Comparison of ENCODE assay signal across 9 cellular contexts in the genomic region with DNA sequence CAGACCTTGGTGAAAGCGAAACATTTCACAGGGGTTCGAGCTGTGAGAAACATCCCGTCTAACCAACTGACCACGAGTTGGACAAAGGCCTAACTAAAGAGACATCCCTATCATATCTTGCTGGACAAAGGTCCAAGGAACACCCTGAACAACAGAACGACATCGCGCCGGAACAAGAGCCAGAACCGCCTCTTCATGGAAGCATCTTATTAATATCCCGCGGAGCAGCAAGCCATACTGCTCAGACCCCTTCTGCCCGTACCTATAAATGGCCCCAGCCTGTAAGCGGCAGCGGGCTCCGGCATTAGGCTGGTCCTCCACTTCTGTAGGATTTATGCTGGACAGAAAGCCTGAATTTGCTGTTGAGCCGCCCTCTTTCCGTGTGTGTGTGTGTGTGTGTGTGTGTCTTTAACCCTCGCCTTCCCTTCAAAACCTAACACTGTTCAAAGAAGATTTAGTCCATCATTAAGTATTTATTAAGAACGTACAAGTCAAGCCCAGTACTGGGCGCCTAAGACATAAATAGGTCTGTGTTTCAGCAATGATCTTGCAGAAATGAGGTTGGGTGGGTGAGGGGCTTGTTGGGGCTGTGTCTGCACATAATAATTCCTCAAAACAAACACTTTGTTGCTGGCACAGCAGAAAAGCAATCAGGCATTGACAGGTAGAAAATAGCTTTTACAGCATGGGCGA. TPM values are rescaled to one million over a fixed set of nuclear protein-coding genes. Genes with fewer than 3 reads are reported as not detected.
DNase-seq lines count a peak whose midpoint lies in the region; FAIRE-seq and TF ChIP-seq lines count a peak whose summit lies in the region.
"Had no signal": no experiment of that assay in that cellular context is flagged by ENCODE, and none has a peak within 500 bp of the region (broad histone marks: within the 10 kb centered on the region; RNA-seq: fewer than 3 reads in every experiment).

No MANE protein-coding gene starts in this region.

- FAIRE-seq in HTR-8/SVneo (lab: Jason Lieb, UNC), result no peak

- H3K27ac Mint-ChIP-seq in T-helper 2 cell treated with Interferon-gamma antibody and Interleukin-4, amounts not matched to agents 5 μg/mL and 100 μg/mL, for 36 hours, result no peak overlapping the region

- 12% methylated on average over 21 of the region's 21 CpGs for WGBS in smooth muscle cell (ENCODE audit: low lambda C conversion rate)

- H3K4me1 ChIP-seq in smooth muscle cell (ENCODE audit: low read depth), result no peaks in the 10 kb centered on the region

- H3K9me3 Mint-ChIP-seq in T-helper 2 cell treated with Interferon-gamma antibody and Interleukin-4, amounts not matched to agents 5 μg/mL and 100 μg/mL, for 36 hours, result no peaks in the 10 kb centered on the region

- H3K36me3 Mint-ChIP-seq in T-helper 2 cell treated with Interferon-gamma antibody and Interleukin-4, amounts not matched to agents 5 μg/mL and 100 μg/mL, for 36 hours (ENCODE audit: low read depth), result no peaks in the 10 kb centered on the region

- H2AFZ ChIP-seq in smooth muscle cell (ENCODE audit: low read depth), result peak overlapping the region; percentile 95

- H3K4me3 ChIP-seq in foreskin fibroblast (ENCODE audit: low read depth in 1 of 2, low read length in 2 of 2) (peak overlapping the region; percentile 57 to 82), smooth muscle cell (peak overlapping the region; percentile 68)

- H3K4me1 Mint-ChIP-seq in T-helper 2 cell treated with Interferon-gamma antibody and Interleukin-4, amounts not matched to agents 5 μg/mL and 100 μg/mL, for 36 hours (ENCODE audit: low read depth), result peaks cover 3% of the 10 kb centered on the region

- H3K27me3 Mint-ChIP-seq in T-helper 2 cell treated with Interferon-gamma antibody and Interleukin-4, amounts not matched to agents 5 μg/mL and 100 μg/mL, for 36 hours (ENCODE audit: low read depth), result peaks cover 50% of the 10 kb centered on the region

- H3K27me3 ChIP-seq in smooth muscle cell (ENCODE audit: low read depth), result no peaks in the 10 kb centered on the region

- H3K9ac ChIP-seq in smooth muscle cell (ENCODE audit: low read depth), result peak overlapping the region; percentile 17

- H3K79me2 ChIP-seq in smooth muscle cell (ENCODE audit: low read depth), result peaks cover 46% of the 10 kb centered on the region

- H4K20me1 ChIP-seq in smooth muscle cell (ENCODE audit: low read depth), result no peaks in the 10 kb centered on the region

- peak overlapping the region; percentile 24 for H3K27ac ChIP-seq in smooth muscle cell (ENCODE audit: low read depth)

- no peaks in the 10 kb centered on the region for H3K36me3 ChIP-seq in smooth muscle cell (ENCODE audit: low read depth)

- no peak for TF ChIP-seq CTCF in foreskin fibroblast (IDR thresholded peaks at IDR 0.05; ENCODE audit: low read depth, low read length)
- TF ChIP-seq CTCF in smooth muscle cell (IDR thresholded peaks at IDR 0.05; ENCODE audit: borderline replicate concordance, insufficient read depth, poor library complexity, severe bottlenecking), result no peak

- peak overlapping the region; percentile 86 for H3K4me2 ChIP-seq in smooth muscle cell

- no peaks in the 10 kb centered on the region for H3K9me3 ChIP-seq in smooth muscle cell (replicated peaks; ENCODE audit: low read depth)

- peak overlapping the region; percentile 72 for H3K4me3 Mint-ChIP-seq in T-helper 2 cell treated with Interferon-gamma antibody and Interleukin-4, amounts not matched to agents 5 μg/mL and 100 μg/mL, for 36 hours

- DNase-seq in DMS 273 (lab: John Stamatoyannopoulos, UW; ENCODE audit: unreplicated experiment), result peak; percentile 33
- no peak for DNase-seq in DMS 273 treated with DMSO at 0.1 percent for 48 hours (lab: John Stamatoyannopoulos, UW)
- no peak for DNase-seq in T-helper 2 cell treated with Interferon-gamma antibody and Interleukin-4, amounts not matched to agents 5 μg/mL and 100 μg/mL, for 36 hours (ENCODE audit: low spot score)
- DNase-seq in foreskin fibroblast, result no peak
- no peak for DNase-seq in smooth muscle cell (lab: John Stamatoyannopoulos, UW; ENCODE audit: unreplicated experiment)
- DNase-seq in HTR-8/SVneo (ENCODE audit: insufficient read length, low spot score), result no peak
- no peak for DNase-seq in NCI-H2196 (lab: John Stamatoyannopoulos, UW; ENCODE audit: unreplicated experiment)
- DNase-seq in NCI-H2171 treated with DMSO at 0.1 percent for 48 hours (lab: John Stamatoyannopoulos, UW), result no peak

- H3F3A ChIP-seq in smooth muscle cell (ENCODE audit: low read depth), result no peaks in the 10 kb centered on the region

RNA-seq across cellular contexts. Expression of a gene that starts 1.9 kb away (rescaled TPM):
- 11.6 and 21.1 TPM in 2 replicates for total RNA-seq in smooth muscle cell
- polyA plus RNA-seq in smooth muscle cell, result 4.4 and 6.4 TPM in 2 replicates
- total RNA-seq: T-helper 1 cell treated with Interleukin-12 subunit alpha and Interleukin-12 subunit beta and Interleukin-4 antibody, amounts not matched to agents 30 ng/mL and 1 ng/mL, for 36 hours had no signal
